ENCODE assay signal across 8 cellular contexts in the genomic region with DNA sequence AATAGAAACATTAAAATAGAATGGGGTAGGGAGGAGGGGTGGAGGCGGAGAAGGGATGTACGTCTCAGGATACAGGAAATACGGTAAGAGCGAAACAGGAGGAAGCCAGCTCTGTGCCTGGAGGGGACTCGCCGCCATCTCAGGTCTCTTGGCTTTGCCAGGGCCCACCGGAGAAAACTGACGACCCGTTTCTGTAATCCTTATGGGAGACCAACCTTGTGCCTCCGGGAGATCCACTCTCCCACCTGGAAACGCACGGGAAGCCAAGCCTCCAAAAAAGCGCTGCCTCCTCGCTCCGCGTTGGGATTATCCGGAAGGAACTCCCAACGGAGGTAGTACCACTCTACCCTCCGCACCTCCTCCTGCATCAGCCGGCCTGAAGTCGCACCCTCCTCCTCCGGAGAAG. TPM values are rescaled to one million over a fixed set of nuclear protein-coding genes. Genes with fewer than 3 reads are reported as not detected.
DNase-seq lines count a peak whose midpoint lies in the region; ATAC-seq and TF ChIP-seq lines count a peak whose summit lies in the region.

A gene with protein sequence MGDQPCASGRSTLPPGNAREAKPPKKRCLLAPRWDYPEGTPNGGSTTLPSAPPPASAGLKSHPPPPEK (plus strand): TSS at position 92 of the 406 bp plus-strand sequence. CDS start 111 bp downstream, at position 203.

- intact Hi-C loops in CD14-positive monocyte (cut with micrococcal nuclease): no loop called here

- H3K9me3 Mint-ChIP-seq in CD14-positive monocyte (no peaks in the 10 kb centered on the region), nephron (no peaks in the 10 kb centered on the region)

- H3K36me3 ChIP-seq in OCI-LY1 (ENCODE audit: insufficient read depth, low read length): peaks cover 6% of the 10 kb centered on the region; the same call in 1 of the 2 replicates

- TF ChIP-seq CTCF in CD14-positive monocyte (IDR thresholded peaks at IDR 0.05) (no peak), OCI-LY1 (IDR thresholded peaks at IDR 0.05; ENCODE audit: low read length) (no peak), foreskin fibroblast (IDR thresholded peaks at IDR 0.05; ENCODE audit: low read depth, low read length) (no peak), nephron (IDR thresholded peaks at IDR 0.05; ENCODE audit: unreplicated experiment in 3 of 3) (no peak)

- H3K4me3 Mint-ChIP-seq in CD14-positive monocyte (peak within 1 kb of the TSS; percentile 88 to 95), nephron (peak within 1 kb of the TSS; percentile 93 to 97 (median 95))

- peak within 1 kb of the TSS; percentile 86 for H3K27ac ChIP-seq in OCI-LY1 (ENCODE audit: low read depth, low read length, poor library complexity, severe bottlenecking)

- no peaks in the 10 kb centered on the region for H3K27me3 ChIP-seq in OCI-LY1 (ENCODE audit: insufficient read depth, low read length)

- no peaks in the 10 kb centered on the region for H3F3A ChIP-seq in OCI-LY1 (ENCODE audit: insufficient read depth, low read length)

- no peaks in the 10 kb centered on the region for H3K9me3 ChIP-seq in OCI-LY1 (ENCODE audit: low read length)

- H3K4me1 Mint-ChIP-seq in CD14-positive monocyte (peaks cover 22% of the 10 kb centered on the region), nephron (peaks cover 9% of the 10 kb centered on the region)

- ATAC-seq in GM19043 (IDR thresholded peaks at IDR 0.05; ENCODE audit: low read depth, unreplicated experiment): peak; percentile 62
- peak; percentile 67 for ATAC-seq in HG03342 (IDR thresholded peaks at IDR 0.05; ENCODE audit: unreplicated experiment)

- H3K4me3 ChIP-seq in OCI-LY1 (ENCODE audit: low read depth, low read length, poor library complexity, severe bottlenecking) (peak within 1 kb of the TSS; percentile 95), foreskin fibroblast (ENCODE audit: low read depth in 1 of 2, low read length in 2 of 2) (peak within 1 kb of the TSS; percentile 75 to 80)

- H3K36me3 Mint-ChIP-seq in CD14-positive monocyte (no peaks in the 10 kb centered on the region), nephron (ENCODE audit: low read depth) (no peaks in the 10 kb centered on the region)

- H3K9ac ChIP-seq in OCI-LY1 (ENCODE audit: low read length): peak within 1 kb of the TSS; percentile 94

- DNase-seq in CD14-positive monocyte (ENCODE audit: low spot score): no peak
- peak; percentile 8 for DNase-seq in activated effector memory CD4-positive, alpha-beta T cell treated with Interleukin-2 at 50 U/mL for 16 hours
- peak; percentile 21 to 65 for DNase-seq in foreskin fibroblast
- DNase-seq in ureter (ENCODE audit: low spot score): peak; percentile 49

- peak within 1 kb of the TSS; percentile 72 for H3K4me2 ChIP-seq in OCI-LY1 (ENCODE audit: low read length)

- H3K9me2 ChIP-seq in OCI-LY1 (ENCODE audit: low read depth, low read length): no peaks in the 10 kb centered on the region

- H3K27ac Mint-ChIP-seq in CD14-positive monocyte (peak within 1 kb of the TSS; percentile 33 to 87 (median 72)), nephron (peak within 1 kb of the TSS; percentile 95 to 98 (median 96))

- H4K20me1 ChIP-seq in OCI-LY1 (ENCODE audit: insufficient read depth, low read length): no peaks in the 10 kb centered on the region

- H2AFZ ChIP-seq in OCI-LY1 (ENCODE audit: low read length): no peak within 1 kb of the TSS; the same call in 1 of the 2 replicates

- peaks cover 0 to 13% (median 0%) of the 10 kb centered on the region in 3 donors for H3K27me3 Mint-ChIP-seq in CD14-positive monocyte (ENCODE audit: low read depth in 3 of 3)
- H3K27me3 Mint-ChIP-seq in nephron (ENCODE audit: low read depth): no peaks in the 10 kb centered on the region

- H3K4me1 ChIP-seq in OCI-LY1 (ENCODE audit: insufficient read depth, low read length, severe bottlenecking): peaks cover 23% of the 10 kb centered on the region

- peaks cover 11% of the 10 kb centered on the region for H3K79me2 ChIP-seq in OCI-LY1 (ENCODE audit: insufficient read depth, low read length)

RNA-seq across cellular contexts. Expression of the gene that starts here (rescaled TPM):
- polyA plus RNA-seq in CD14-positive monocyte: 10 to 100 TPM; 22.1 to 24.9 TPM
- total RNA-seq in ureter: 79.3 TPM
